ENCODE assay signal across 18 cellular contexts in the genomic region with DNA sequence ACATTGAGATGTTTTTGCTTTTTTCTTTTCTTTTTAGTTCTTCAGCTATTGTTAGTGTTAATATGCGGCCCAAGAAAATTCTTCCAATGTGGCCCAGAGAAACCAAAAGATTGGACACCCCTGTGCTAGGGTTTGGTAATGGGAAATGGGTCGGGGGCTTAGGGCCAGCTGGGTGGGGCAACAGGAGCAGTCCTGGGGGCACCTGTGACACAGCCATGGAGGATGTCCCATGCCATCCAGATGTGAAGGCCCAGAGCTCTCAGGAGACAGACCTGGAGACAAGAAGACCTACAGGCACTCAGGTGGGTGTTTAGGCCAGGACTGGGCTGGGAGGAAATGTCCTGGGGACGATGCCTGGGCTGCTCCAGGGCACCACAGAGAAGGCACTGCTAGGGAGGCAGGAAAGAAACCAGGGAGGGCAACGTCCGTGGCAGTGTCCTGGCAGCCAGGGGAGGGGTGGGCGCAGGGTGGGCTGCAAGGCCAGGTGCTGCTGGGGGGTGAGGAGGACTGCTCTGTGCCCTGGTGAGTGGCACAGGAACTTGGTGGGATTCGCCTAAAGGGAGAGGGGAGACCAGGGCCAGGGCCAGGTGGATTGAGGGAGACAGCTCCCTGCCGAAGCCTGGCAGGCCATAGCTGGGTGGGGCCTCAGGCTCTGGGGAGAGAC. TPM values are rescaled to one million over a fixed set of nuclear protein-coding genes. Genes with fewer than 3 reads are reported as not detected.
DNase-seq lines count a peak whose midpoint lies in the region; ATAC-seq lines count a peak whose summit lies in the region.
"Had no signal": no experiment of that assay in that cellular context is flagged by ENCODE, and none has a peak within 500 bp of the region (broad histone marks: within the 10 kb centered on the region; RNA-seq: fewer than 3 reads in every experiment).

No MANE protein-coding gene starts in this region.

- H3K36me3 ChIP-seq in adipocyte (ENCODE audit: control insufficient read depth, insufficient read depth, low read length, severe bottlenecking): no peaks in the 10 kb centered on the region
- H3K36me3 ChIP-seq: Peyer's patch, vagina had no signal

- no peak overlapping the region for H3K4me3 ChIP-seq in adipocyte (ENCODE audit: low read length)
- H3K4me3 ChIP-seq: Peyer's patch, vagina had no signal

- POLR2A ChIA-PET in naive thymus-derived CD8-positive, alpha-beta T cell (lab: Charles Lee): no interaction called here

- ATAC-seq in activated naive CD4-positive, alpha-beta T cell treated with anti-CD3 and anti-CD28 coated beads, Interleukin-2, amount 50 U/mL, for 72 hours: no peak
- no peak for ATAC-seq in naive thymus-derived CD8-positive, alpha-beta T cell
- ATAC-seq in left ventricle myocardium superior (no peak), GM18517 (IDR thresholded peaks at IDR 0.05; ENCODE audit: unreplicated experiment) (no peak)
- ATAC-seq: activated CD4-positive, CD25-positive, alpha-beta regulatory T cell treated with anti-CD3 and anti-CD28 coated beads, Interleukin-2, amount 50 U/mL, for 24 hours had no signal

- H3K4me1 ChIP-seq in adipocyte (ENCODE audit: control insufficient read depth, insufficient read depth, low read length): peaks cover 50% of the 10 kb centered on the region
- H3K4me1 ChIP-seq: Peyer's patch, vagina had no signal

- no peaks in the 10 kb centered on the region for H3K27me3 ChIP-seq in adipocyte (replicated peaks; ENCODE audit: control insufficient read depth, insufficient read depth, low read length)
- H3K27me3 ChIP-seq: Peyer's patch, vagina had no signal

- DNase-seq in activated naive CD4-positive, alpha-beta T cell treated with anti-CD3 and anti-CD28 coated beads, Interleukin-2, amount 50 U/mL, for 72 hours (ENCODE audit: low spot score in 2 of 2): no peak
- DNase-seq in activated naive CD4-positive, alpha-beta T cell treated with anti-CD3 and anti-CD28 coated beads, Interleukin-2, amount 50 U/mL, for 16 hours: no peak
- no peak for DNase-seq in adipocyte (ENCODE audit: low read depth)
- no peak for DNase-seq in naive thymus-derived CD8-positive, alpha-beta T cell
- no peak for DNase-seq in left ventricle myocardium superior
- no peak for DNase-seq in AG20443 (ENCODE audit: low spot score)
- no peak for DNase-seq in activated CD4-positive, CD25-positive, alpha-beta regulatory T cell treated with anti-CD3 and anti-CD28 coated beads, Interleukin-2, amount 50 U/mL, for 72 hours
- DNase-seq: activated CD8-positive, alpha-beta memory T cell treated with anti-CD3 and anti-CD28 coated beads, Interleukin-2, amount 50 U/mL, for 4 hours; dermis blood vessel endothelial cell; DMS79; foreskin melanocyte; Karpas-422; NCI-H2029 treated with DMSO at 0.1 percent for 48 hours; T1000 had no signal

- H3K27ac Mint-ChIP-seq in activated naive CD4-positive, alpha-beta T cell treated with anti-CD3 and anti-CD28 coated beads, Interleukin-2, amount 50 U/mL, for 72 hours: peak overlapping the region; percentile 82 to 87
- peak overlapping the region in 6 of 10 donors; percentile 35 to 96 (median 52) for H3K27ac Mint-ChIP-seq in naive thymus-derived CD8-positive, alpha-beta T cell

- H3K9me3 Mint-ChIP-seq in activated naive CD4-positive, alpha-beta T cell treated with anti-CD3 and anti-CD28 coated beads, Interleukin-2, amount 50 U/mL, for 72 hours: no peaks in the 10 kb centered on the region
- H3K9me3 Mint-ChIP-seq in naive thymus-derived CD8-positive, alpha-beta T cell: no peaks in the 10 kb centered on the region

- peaks cover 0 to 7% (median 4%) of the 10 kb centered on the region in 4 donors for H3K4me1 Mint-ChIP-seq in naive thymus-derived CD8-positive, alpha-beta T cell

- no peaks in the 10 kb centered on the region for H3K9me3 ChIP-seq in adipocyte (ENCODE audit: control insufficient read depth, low read length)
- H3K9me3 ChIP-seq: Peyer's patch, vagina had no signal

- no peaks in the 10 kb centered on the region for H3K27me3 Mint-ChIP-seq in naive thymus-derived CD8-positive, alpha-beta T cell

- H3K36me3 Mint-ChIP-seq in activated naive CD4-positive, alpha-beta T cell treated with anti-CD3 and anti-CD28 coated beads, Interleukin-2, amount 50 U/mL, for 72 hours: peaks cover 0 to 7% of the 10 kb centered on the region in 2 donors
- peaks cover 0 to 12% (median 0%) of the 10 kb centered on the region in 3 donors for H3K36me3 Mint-ChIP-seq in naive thymus-derived CD8-positive, alpha-beta T cell

- H3K4me3 Mint-ChIP-seq in naive thymus-derived CD8-positive, alpha-beta T cell: no peak overlapping the region

- intact Hi-C loops in left ventricle myocardium superior (cut with micrococcal nuclease): no loop called here

- peak overlapping the region; percentile 44 for H3K9ac ChIP-seq in adipocyte (ENCODE audit: low read length)

RNA-seq across cellular contexts. Expression of a gene that starts 21.4 kb away (rescaled TPM):
- 10 to 100 TPM; 23.2 to 28.2 TPM for total RNA-seq in activated naive CD4-positive, alpha-beta T cell treated with anti-CD3 and anti-CD28 coated beads, Interleukin-2, amount 50 U/mL, for 72 hours
- 10 to 100 TPM; 11.7 to 12.8 TPM for total RNA-seq in naive thymus-derived CD8-positive, alpha-beta T cell
- polyA plus RNA-seq in naive thymus-derived CD8-positive, alpha-beta T cell: 1 to 10 TPM; 1.3 to 3.3 (median 2.7) TPM
- 1.8 TPM for total RNA-seq in left ventricle myocardium superior
